In the genomic region with DNA sequence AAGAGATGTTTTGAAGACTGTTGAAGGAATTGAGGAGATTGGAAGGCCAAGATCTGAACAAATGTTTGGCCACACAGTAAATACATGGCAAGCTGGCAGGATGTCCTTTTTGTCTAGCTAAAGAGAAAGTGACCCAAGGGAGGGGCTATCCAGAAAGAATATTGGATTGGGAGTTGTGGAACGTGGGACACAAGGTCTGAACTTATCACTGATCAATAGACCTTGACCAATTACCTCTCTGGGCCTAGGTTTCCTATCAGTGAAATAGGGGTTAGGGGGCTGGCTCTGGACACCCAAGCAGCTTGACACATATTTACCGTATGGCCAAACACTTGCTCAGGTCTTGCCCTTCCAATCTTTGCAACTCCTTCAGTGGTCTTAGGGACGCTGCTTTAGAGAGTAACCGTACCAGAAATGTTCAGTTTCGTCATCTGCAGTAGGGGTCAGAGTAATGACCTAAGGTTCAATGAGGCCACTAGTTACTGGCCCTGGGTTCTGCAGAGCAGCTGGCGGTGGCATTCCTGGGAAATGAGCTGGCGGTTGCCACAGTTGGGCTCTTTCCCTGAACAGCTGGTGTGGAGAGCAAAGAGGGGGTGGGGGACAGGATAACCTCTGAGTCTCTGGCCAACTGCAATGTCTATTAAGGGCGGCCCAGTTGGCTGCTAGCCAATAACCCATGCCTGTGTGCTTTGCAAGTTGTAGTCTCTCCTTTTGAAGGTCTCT, we compare ENCODE assay signal across 8 cellular contexts. TPM values are rescaled to one million over a fixed set of nuclear protein-coding genes. Genes with fewer than 3 reads are reported as not detected.
DNase-seq lines count a peak whose midpoint lies in the region; ATAC-seq and TF ChIP-seq lines count a peak whose summit lies in the region.

No MANE protein-coding gene starts in this region.

- intact Hi-C loops in Caco-2 (cut with micrococcal nuclease; ENCODE audit: unreplicated experiment) (loop anchor here (5.0 kb wide), 1 partner anchor 47 kb away; no protein-coding TSS in a partner anchor), lower leg skin (cut with DNase I; ENCODE audit: low total_unique reads) (no loop called here)

- H3K9me3 ChIP-seq in Caco-2, result no peaks in the 10 kb centered on the region

- H3K56ac ChIP-seq in mesendoderm (ENCODE audit: low read length), result peak overlapping the region; percentile 45

- no peaks in the 10 kb centered on the region for H3K27me3 Mint-ChIP-seq in Caco-2 (ENCODE audit: insufficient read depth, unreplicated experiment)
- no peaks in the 10 kb centered on the region for H3K27me3 Mint-ChIP-seq in naive thymus-derived CD8-positive, alpha-beta T cell

- H3K4me2 ChIP-seq in mesendoderm (ENCODE audit: low read length), result no peak overlapping the region

- TF ChIP-seq POLR2A in lower leg skin (IDR thresholded peaks at IDR 0.05), result no peak

- peak overlapping the region; percentile 73 for H3K27ac Mint-ChIP-seq in Caco-2 (ENCODE audit: unreplicated experiment)
- H3K27ac Mint-ChIP-seq in naive thymus-derived CD8-positive, alpha-beta T cell, result no peak overlapping the region

- POLR2A ChIA-PET in Caco-2 (lab: Charles Lee), result no interaction called here
- POLR2A ChIA-PET in naive thymus-derived CD8-positive, alpha-beta T cell (lab: Charles Lee), result no interaction called here

- no peak overlapping the region for H4K5ac ChIP-seq in mesendoderm (ENCODE audit: low read length)

- H3K4me3 ChIP-seq in Caco-2 (ENCODE audit: low read depth, low read length) (no peak overlapping the region), choroid plexus epithelial cell (ENCODE audit: low read depth, low read length) (no peak overlapping the region), mesendoderm (ENCODE audit: low read length) (no peak overlapping the region), lower leg skin (ENCODE audit: low read depth, poor library complexity, severe bottlenecking) (no peak overlapping the region)

- H2AK5ac ChIP-seq in mesendoderm (ENCODE audit: low read length), result peak overlapping the region; percentile 55

- no peaks in the 10 kb centered on the region for H3K9me3 Mint-ChIP-seq in Caco-2 (ENCODE audit: unreplicated experiment)
- no peaks in the 10 kb centered on the region for H3K9me3 Mint-ChIP-seq in naive thymus-derived CD8-positive, alpha-beta T cell

- no peak overlapping the region for H2BK15ac ChIP-seq in mesendoderm (replicated peaks; ENCODE audit: low read depth)

- peak overlapping the region; percentile 12 for H3K27ac ChIP-seq in mesendoderm (ENCODE audit: low read depth, low read length)

- BruUV-seq in Caco-2 (replicated peaks; lab: Mats Ljungman, UMichigan), result no TSS peak

- peaks cover 49% of the 10 kb centered on the region for H3K4me1 Mint-ChIP-seq in Caco-2 (ENCODE audit: low read depth, unreplicated experiment)
- H3K4me1 Mint-ChIP-seq in naive thymus-derived CD8-positive, alpha-beta T cell, result peaks cover 0 to 1% (median 0%) of the 10 kb centered on the region in 4 donors

- H3K4me1 ChIP-seq in Caco-2, result peaks cover 44% of the 10 kb centered on the region
- peaks cover 19% of the 10 kb centered on the region for H3K4me1 ChIP-seq in mesendoderm (ENCODE audit: control insufficient read depth, low read depth, low read length)

- H3K79me1 ChIP-seq in mesendoderm (ENCODE audit: low read length), result no peaks in the 10 kb centered on the region

- H3K18ac ChIP-seq in mesendoderm (ENCODE audit: low read length), result peak overlapping the region; percentile 47

- CTCF ChIA-PET in Caco-2 (lab: Charles Lee), result no interaction called here

- H3K36me3 Mint-ChIP-seq in Caco-2 (ENCODE audit: insufficient read depth, unreplicated experiment), result no peaks in the 10 kb centered on the region
- H3K36me3 Mint-ChIP-seq in naive thymus-derived CD8-positive, alpha-beta T cell, result no peaks in the 10 kb centered on the region

- TF ChIP-seq CTCF in Caco-2 (IDR thresholded peaks at IDR 0.05; ENCODE audit: insufficient read depth in 1 of 2, low read depth in 1 of 2, low read length in 1 of 2, severe bottlenecking in 1 of 2, unreplicated experiment in 1 of 2) (no peak), choroid plexus epithelial cell (conservative IDR thresholded peaks at IDR 0.05; ENCODE audit: low read depth, low read length) (no peak), lower leg skin (IDR thresholded peaks at IDR 0.05) (no peak)

- H3K4ac ChIP-seq in mesendoderm (ENCODE audit: low read depth, low read length), result peak overlapping the region; percentile 26

- no peaks in the 10 kb centered on the region for H3K79me2 ChIP-seq in mesendoderm (ENCODE audit: control insufficient read depth, insufficient read depth, low read length)

- H3K27me3 ChIP-seq in Caco-2 (replicated peaks; ENCODE audit: control insufficient read depth, insufficient read depth, low read length), result no peaks in the 10 kb centered on the region
- no peaks in the 10 kb centered on the region for H3K27me3 ChIP-seq in mesendoderm (ENCODE audit: insufficient read depth, low read length, poor library complexity)

- ATAC-seq in GM18870 (IDR thresholded peaks at IDR 0.05; ENCODE audit: unreplicated experiment) (no peak), GM19467 (IDR thresholded peaks at IDR 0.05; ENCODE audit: unreplicated experiment) (no peak)
- no peak for ATAC-seq in naive thymus-derived CD8-positive, alpha-beta T cell

- H3K36me3 ChIP-seq in Caco-2 (ENCODE audit: control insufficient read depth, insufficient read depth, low read length), result no peaks in the 10 kb centered on the region
- H3K36me3 ChIP-seq in mesendoderm (ENCODE audit: control insufficient read depth, insufficient read depth, low read length), result no peaks in the 10 kb centered on the region

- H3K9ac ChIP-seq in mesendoderm (ENCODE audit: low read length), result no peak overlapping the region

- no peak overlapping the region for H4K8ac ChIP-seq in mesendoderm (ENCODE audit: low read depth, low read length)

- H3K23ac ChIP-seq in mesendoderm (ENCODE audit: low read length), result no peak overlapping the region

- no CpG with 5 or more reads among the region's 8 CpGs for whole genome bisulfite sequencing in mesendoderm (ENCODE audit: extremely low coverage, insufficient coverage, low lambda C conversion rate)
- WGBS in lower leg skin, 2 donors, result 76 to 80% methylated on average over 8 of the region's 8 CpGs

- H2BK5ac ChIP-seq in mesendoderm (ENCODE audit: low read length), result peak overlapping the region; percentile 18

- DNase-seq in Caco-2 (peak; percentile 62 to 82), NCI-H2171 treated with DMSO at 0.1 percent for 48 hours (lab: John Stamatoyannopoulos, UW) (peak; percentile 57), choroid plexus epithelial cell (ENCODE audit: low read depth) (peak; percentile 85), mesendoderm (peak; percentile 76), lower leg skin (ENCODE audit: low spot score in 2 of 2) (no peak)
- no peak for DNase-seq in naive thymus-derived CD8-positive, alpha-beta T cell

- no peak overlapping the region for H2BK120ac ChIP-seq in mesendoderm (ENCODE audit: low read depth, low read length)

- no peak overlapping the region for H3K4me3 Mint-ChIP-seq in Caco-2 (ENCODE audit: unreplicated experiment)
- no peak overlapping the region for H3K4me3 Mint-ChIP-seq in naive thymus-derived CD8-positive, alpha-beta T cell

RNA-seq across cellular contexts. Expression of a gene that starts 48.9 kb away (rescaled TPM):
- total RNA-seq in Caco-2 (2022), result 806 and 843 TPM in 2 replicates
- 410 TPM for polyA plus RNA-seq in mesendoderm (2013, experiment 1 of 2)
- 416 TPM for polyA plus RNA-seq in mesendoderm (2013, experiment 2 of 2)
- 100 to 1,000 TPM; 282 to 296 TPM for total RNA-seq in naive thymus-derived CD8-positive, alpha-beta T cell
- polyA plus RNA-seq in naive thymus-derived CD8-positive, alpha-beta T cell, result 100 to 1,000 TPM; 663 to 978 (median 796) TPM
- 100 to 1,000 TPM; 196 to 383 (median 311) TPM for total RNA-seq in lower leg skin

Comparison
In these comparisons a context has a peak if more than half of its experiments do, and no peak if none do; other contexts are left out.
1. DNase-seq: peak in Caco-2 (2 of 2), NCI-H2171 treated with DMSO at 0.1 percent for 48 hours (single experiment), choroid plexus epithelial cell (single experiment) and mesendoderm (single experiment); none in naive thymus-derived CD8-positive, alpha-beta T cell (0 of 10) and lower leg skin (0 of 2).